Comparison of ENCODE assay signal across 7 cellular contexts in the genomic region with DNA sequence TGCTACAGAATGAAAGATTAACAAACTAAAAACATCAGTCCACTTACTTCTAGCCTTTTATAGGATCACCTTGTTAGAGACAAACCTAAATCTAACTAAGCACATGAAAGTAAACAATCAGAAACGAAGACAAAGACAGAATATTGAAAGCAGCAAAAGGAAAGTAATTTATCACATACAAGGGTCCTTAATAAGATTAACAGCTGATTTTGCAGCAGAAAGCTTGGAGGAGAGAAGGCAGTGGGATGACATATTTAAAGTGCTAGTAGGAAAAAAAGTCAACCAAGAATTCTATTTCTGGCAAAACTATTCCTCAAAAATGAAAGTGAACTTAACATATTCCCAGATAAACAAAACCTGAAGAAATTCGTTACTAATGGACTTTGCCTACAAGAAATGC.
"Had no signal": no experiment of that assay in that cellular context is flagged by ENCODE, and none has a peak within 500 bp of the region (broad histone marks: within the 10 kb centered on the region; RNA-seq: fewer than 3 reads in every experiment).

No MANE protein-coding gene starts in this region.

- ATAC-seq: K562 had no signal

- H3K36me3 Mint-ChIP-seq: IgD-negative memory B cell had no signal

- H3K4me3 ChIP-seq: K562 had no signal

- H3K27ac ChIP-seq: HL-60 had no signal

- H3K4me1 Mint-ChIP-seq: IgD-negative memory B cell had no signal

- H3K27ac Mint-ChIP-seq: IgD-negative memory B cell had no signal

- H3K27me3 Mint-ChIP-seq: IgD-negative memory B cell had no signal

- DNase-seq: IMR-90, KBM-7, KG1 had no signal

- FAIRE-seq: HTR-8/SVneo, K562 had no signal

- H3K4me3 Mint-ChIP-seq: IgD-negative memory B cell had no signal
